Comparison of ENCODE assay signal across 8 cellular contexts in the genomic region with DNA sequence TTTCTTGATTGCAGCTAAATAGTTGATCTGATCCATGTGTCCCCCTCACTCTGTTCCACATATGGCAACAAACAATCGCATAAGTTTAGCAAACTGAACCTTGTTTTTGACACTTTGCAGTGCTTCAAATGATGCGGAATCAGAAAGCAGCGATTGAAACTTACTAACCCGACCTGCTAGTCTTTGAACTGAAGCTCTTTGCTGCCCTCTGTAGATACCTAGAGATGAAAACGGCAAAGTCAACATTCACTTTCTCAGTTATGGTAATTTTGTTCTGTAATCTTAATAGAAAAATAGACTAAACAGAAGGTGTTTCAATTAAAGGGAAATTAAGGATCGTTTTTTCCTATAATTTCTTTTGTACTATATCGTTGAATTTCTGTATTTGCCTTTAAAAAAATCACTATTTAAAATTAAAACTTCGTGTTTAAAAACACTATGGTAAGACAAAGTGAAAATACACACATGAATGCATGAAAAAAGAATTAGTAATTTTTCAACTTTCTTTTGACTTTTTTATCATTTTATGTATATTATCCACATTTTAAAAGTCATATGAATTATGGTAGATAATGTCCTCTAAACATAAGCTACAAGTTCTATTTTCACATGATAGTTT.
DNase-seq lines count a peak whose midpoint lies in the region; ATAC-seq and TF ChIP-seq lines count a peak whose summit lies in the region.

No MANE protein-coding gene starts in this region.

- intact Hi-C loops in esophagus squamous epithelium (cut with DNase I), result loop anchor here (10.0 kb wide), 1 partner anchor 1152 kb away; no protein-coding TSS in a partner anchor

- 11 to 15% methylated on average over 8 of the region's 8 CpGs for WGBS in esophagus squamous epithelium, 2 donors

- no peak overlapping the region for H3K27ac ChIP-seq in esophagus squamous epithelium

- no peak overlapping the region for H3K4me3 ChIP-seq in esophagus squamous epithelium

- TF ChIP-seq CTCF in GM13976 (IDR thresholded peaks at IDR 0.05; ENCODE audit: borderline replicate concordance, control extremely low read depth, extremely low read depth, insufficient read depth, missing control alignments), result peak; percentile 35
- TF ChIP-seq CTCF in esophagus squamous epithelium (IDR thresholded peaks at IDR 0.05), result peak; percentile 21 to 50 (median 26)
- TF ChIP-seq CTCF in osteocyte (IDR thresholded peaks at IDR 0.05), result peak; percentile 72

- no peaks in the 10 kb centered on the region for H3K36me3 Mint-ChIP-seq in osteocyte (ENCODE audit: unreplicated experiment)

- ATAC-seq in GM19023 (IDR thresholded peaks at IDR 0.05; ENCODE audit: unreplicated experiment) (no peak), GM19328 (IDR thresholded peaks at IDR 0.05; ENCODE audit: unreplicated experiment) (no peak)

- TF ChIP-seq POLR2A in esophagus squamous epithelium (IDR thresholded peaks at IDR 0.05), result no peak

- peaks cover 2% of the 10 kb centered on the region for H3K4me1 Mint-ChIP-seq in osteocyte (ENCODE audit: unreplicated experiment)

- no peak overlapping the region for H3K27ac Mint-ChIP-seq in osteocyte (ENCODE audit: unreplicated experiment)

- peaks cover 4% of the 10 kb centered on the region for H3K9me3 Mint-ChIP-seq in osteocyte (ENCODE audit: unreplicated experiment)

- no peak overlapping the region for H3K4me3 Mint-ChIP-seq in osteocyte (ENCODE audit: unreplicated experiment)

- H3K4me1 ChIP-seq in esophagus squamous epithelium, result no peaks in the 10 kb centered on the region

- no peaks in the 10 kb centered on the region for H3K36me3 ChIP-seq in esophagus squamous epithelium

- DNase-seq in GM13976 (ENCODE audit: low spot score) (no peak), LHCN-M2 (ENCODE audit: low read depth) (peak; percentile 58), RKO (ENCODE audit: low spot score) (peak; percentile 66), esophagus squamous epithelium (lab: John Stamatoyannopoulos, UW) (no peak), osteocyte (ENCODE audit: extremely low spot score, unreplicated experiment) (no peak)
- no peak for DNase-seq in stimulated activated CD4-positive, alpha-beta T cell treated with anti-CD3 and anti-CD28 coated beads, Interleukin-4, amount 100 ng/mL, for 1 hour

- no peaks in the 10 kb centered on the region for H3K27me3 ChIP-seq in esophagus squamous epithelium

- peaks cover 16% of the 10 kb centered on the region for H3K27me3 Mint-ChIP-seq in osteocyte (ENCODE audit: unreplicated experiment)

- H3K9me3 ChIP-seq in esophagus squamous epithelium, result no peaks in the 10 kb centered on the region

- in situ Hi-C loops in GM13976 (cut with MboI; ENCODE audit: low sequenced_read_pairs, unreplicated experiment), result no loop called here

Comparison
In these comparisons a context has a peak if more than half of its experiments do, and no peak if none do; other contexts are left out.
1. DNase-seq: peak in LHCN-M2 (single experiment) and RKO (single experiment); none in GM13976 (single experiment), esophagus squamous epithelium (single experiment), osteocyte (single experiment) and stimulated activated CD4-positive, alpha-beta T cell treated with anti-CD3 and anti-CD28 coated beads, Interleukin-4, amount 100 ng/mL, for 1 hour (single experiment).
2. Peak in every context shown above with its lines, with median percentiles within 50 percentile points of each other: CTCF ChIP-seq.